19 cellular contexts compared by ENCODE assay signal in the genomic region with DNA sequence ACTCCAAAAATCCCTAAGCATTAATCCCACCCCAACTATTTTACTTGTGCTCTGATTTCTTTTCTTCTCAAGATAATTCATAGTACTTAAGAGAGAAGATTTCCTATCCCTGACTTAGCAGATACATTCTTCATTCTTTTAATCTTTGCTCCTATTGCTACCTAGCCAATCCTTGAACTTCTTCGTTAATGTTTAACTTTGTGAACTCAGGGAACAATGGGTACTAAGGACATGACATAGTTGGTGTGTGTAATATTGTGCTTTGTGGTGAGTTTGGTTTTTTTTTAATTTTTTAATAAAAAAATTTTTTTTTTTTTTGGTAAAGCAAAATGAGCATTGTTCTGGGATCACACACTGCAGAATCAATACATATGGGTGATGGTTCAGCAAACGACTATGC.
DNase-seq lines count a peak whose midpoint lies in the region; ATAC-seq and FAIRE-seq lines count a peak whose summit lies in the region.
"Had no signal": no experiment of that assay in that cellular context is flagged by ENCODE, and none has a peak within 500 bp of the region (broad histone marks: within the 10 kb centered on the region; RNA-seq: fewer than 3 reads in every experiment).

No MANE protein-coding gene starts in this region.

- no peak for DNase-seq in activated T-cell treated with anti-CD3 and anti-CD28 coated beads, Interleukin-2, amount 50 U/mL, for 72 hours
- no peak for DNase-seq in activated T-cell treated with anti-CD3 and anti-CD28 coated beads, Interleukin-2, amount 50 U/mL, for 48 hours
- DNase-seq in RCC 7860 (ENCODE audit: low spot score) (peak; percentile 44), kidney glomerular epithelial cell (lab: John Stamatoyannopoulos, UW) (peak; percentile 82), renal cortical epithelial cell (ENCODE audit: low read depth) (peak; percentile 91), HPDE6-E6E7 (ENCODE audit: extremely low spot score) (no peak), GM19239 (ENCODE audit: insufficient read length, low spot score) (no peak)
- no peak for DNase-seq in activated CD8-positive, alpha-beta memory T cell treated with anti-CD3 and anti-CD28 coated beads for 24 hours
- DNase-seq: AML-193; C1 segment of cervical spinal cord; CD8-positive, alpha-beta T cell; DMS79 treated with DMSO at 0.1 percent for 48 hours; MM.1S; NCI-H1048; NCI-H1417 treated with DMSO at 0.1 percent for 48 hours; NCI-H187; NCI-H2107; PC-9; SHP77 treated with DMSO at 0.1 percent for 48 hours had no signal

- no peaks in the 10 kb centered on the region for H3K27me3 Mint-ChIP-seq in activated T-cell treated with anti-CD3 and anti-CD28 coated beads, Interleukin-2, amount 50 U/mL, for 72 hours (ENCODE audit: low read depth)

- no peak overlapping the region for H3K4me3 Mint-ChIP-seq in activated T-cell treated with anti-CD3 and anti-CD28 coated beads, Interleukin-2, amount 50 U/mL, for 72 hours
- H3K4me3 Mint-ChIP-seq: CD8-positive, alpha-beta T cell had no signal

- H3K36me3 Mint-ChIP-seq in activated T-cell treated with anti-CD3 and anti-CD28 coated beads, Interleukin-2, amount 50 U/mL, for 72 hours (ENCODE audit: insufficient read depth in 2 of 2) = peaks cover 4 to 8% of the 10 kb centered on the region in 2 donors

- peaks cover 2 to 3% of the 10 kb centered on the region in 2 donors for H3K9me3 Mint-ChIP-seq in activated T-cell treated with anti-CD3 and anti-CD28 coated beads, Interleukin-2, amount 50 U/mL, for 72 hours
- H3K9me3 Mint-ChIP-seq: CD8-positive, alpha-beta T cell had no signal

- no peak for ATAC-seq in activated T-cell treated with anti-CD3 and anti-CD28 coated beads, Interleukin-2, amount 50 U/mL, for 72 hours (replicated peaks in 1 of 2)
- ATAC-seq: CD8-positive, alpha-beta T cell had no signal

- H3K4me1 Mint-ChIP-seq in activated T-cell treated with anti-CD3 and anti-CD28 coated beads, Interleukin-2, amount 50 U/mL, for 72 hours (ENCODE audit: low read depth) = no peaks in the 10 kb centered on the region

- peak overlapping the region; percentile 58 for H3K27ac Mint-ChIP-seq in activated T-cell treated with anti-CD3 and anti-CD28 coated beads, Interleukin-2, amount 50 U/mL, for 72 hours
- H3K27ac Mint-ChIP-seq: CD8-positive, alpha-beta T cell had no signal

- FAIRE-seq in RCC 7860 (lab: Jason Lieb, UNC) (peak; percentile 82), GM19239 (lab: Jason Lieb, UNC) (no peak)

Comparison
In these comparisons a context has a peak if more than half of its experiments do, and no peak if none do; other contexts are left out.
1. DNase-seq: peak in RCC 7860 (single experiment), kidney glomerular epithelial cell (single experiment) and renal cortical epithelial cell (single experiment); none in activated T-cell treated with anti-CD3 and anti-CD28 coated beads, Interleukin-2, amount 50 U/mL, for 72 hours (0 of 2), activated T-cell treated with anti-CD3 and anti-CD28 coated beads, Interleukin-2, amount 50 U/mL, for 48 hours (0 of 2), activated CD8-positive, alpha-beta memory T cell treated with anti-CD3 and anti-CD28 coated beads for 24 hours (single experiment), HPDE6-E6E7 (single experiment) and GM19239 (single experiment).